ENCODE assay signal across 17 cellular contexts in the genomic region with DNA sequence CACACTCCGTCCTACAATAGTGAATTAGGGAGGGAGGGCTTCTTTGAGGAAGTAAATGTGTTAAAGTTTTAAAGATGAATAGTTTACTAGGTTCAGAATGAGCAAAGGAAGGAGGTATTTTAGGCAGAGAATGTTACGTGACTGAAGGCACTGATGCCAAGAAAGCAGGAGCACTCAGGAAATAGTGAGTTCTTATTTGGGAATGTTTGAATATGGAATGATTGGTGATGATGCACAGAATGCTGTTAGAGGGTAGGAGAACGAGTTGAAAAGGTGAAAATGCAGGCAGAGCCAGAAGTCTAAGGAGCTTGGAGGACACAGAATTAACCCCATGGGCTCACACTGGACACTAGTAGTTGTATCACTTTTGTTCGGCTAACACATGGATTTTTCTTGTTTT.
DNase-seq lines count a peak whose midpoint lies in the region; ATAC-seq and TF ChIP-seq lines count a peak whose summit lies in the region.
"Had no signal": no experiment of that assay in that cellular context is flagged by ENCODE, and none has a peak within 500 bp of the region (broad histone marks: within the 10 kb centered on the region; RNA-seq: fewer than 3 reads in every experiment).

No MANE protein-coding gene starts in this region.

- no peaks in the 10 kb centered on the region for H3K9me3 Mint-ChIP-seq in activated naive CD4-positive, alpha-beta T cell treated with anti-CD3 and anti-CD28 coated beads, Interleukin-2, amount 50 U/mL, for 72 hours
- H3K9me3 Mint-ChIP-seq: activated naive CD8-positive, alpha-beta T cell treated with anti-CD3 and anti-CD28 coated beads, Interleukin-2, amount 10 ng/mL, durations not matched to agents 7 days and 5 days; stimulated activated memory B cell treated with anti-CD40 and anti-IgM and Interleukin-4, amounts not matched to agents 10 μg/mL and 1 μg/mL and 100 μg/mL, for 72 hours had no signal

- H3K4me3 ChIP-seq in AG04449 (ENCODE audit: low read depth, low read length) (no peak overlapping the region), HFF-Myc (replicated peaks; ENCODE audit: low read depth, low read length) (no peak overlapping the region), astrocyte of the spinal cord (ENCODE audit: low read depth, low read length) (no peak overlapping the region)
- H3K4me3 ChIP-seq: A549, heart left ventricle, tibial nerve had no signal

- TF ChIP-seq CTCF in AG04449 (IDR thresholded peaks at IDR 0.05; ENCODE audit: insufficient read depth, low read length, missing control alignments) (no peak), HFF-Myc (IDR thresholded peaks at IDR 0.05; ENCODE audit: low read depth, low read length, missing control alignments) (no peak), astrocyte of the spinal cord (IDR thresholded peaks at IDR 0.05; ENCODE audit: low read depth, low read length) (no peak)

- in situ Hi-C loops in astrocyte of the spinal cord (cut with HindIII; ENCODE audit: low sequenced_read_pairs) = no loop called here

- POLR2A ChIA-PET in AG04449 (lab: Yijun Ruan, JAX) = no interaction called here

- CTCF ChIA-PET in AG04449 (lab: Yijun Ruan, JAX) = no interaction called here

- H3K27ac Mint-ChIP-seq in activated naive CD4-positive, alpha-beta T cell treated with anti-CD3 and anti-CD28 coated beads, Interleukin-2, amount 50 U/mL, for 72 hours = no peak overlapping the region
- H3K27ac Mint-ChIP-seq: activated naive CD8-positive, alpha-beta T cell treated with anti-CD3 and anti-CD28 coated beads, Interleukin-2, amount 10 ng/mL, durations not matched to agents 7 days and 5 days; stimulated activated memory B cell treated with anti-CD40 and anti-IgM and Interleukin-4, amounts not matched to agents 10 μg/mL and 1 μg/mL and 100 μg/mL, for 72 hours had no signal

- ATAC-seq in GM18519 (IDR thresholded peaks at IDR 0.05; ENCODE audit: low FRiP score, unreplicated experiment) = no peak
- no peak for ATAC-seq in HG03175 (IDR thresholded peaks at IDR 0.05; ENCODE audit: unreplicated experiment)
- no peak for ATAC-seq in activated naive CD4-positive, alpha-beta T cell treated with anti-CD3 and anti-CD28 coated beads, Interleukin-2, amount 50 U/mL, for 72 hours
- ATAC-seq: heart left ventricle; stimulated activated memory B cell treated with anti-CD40 and anti-IgM and Interleukin-4, amounts not matched to agents 10 μg/mL and 1 μg/mL and 100 μg/mL, for 72 hours had no signal

- H3K36me3 Mint-ChIP-seq in activated naive CD4-positive, alpha-beta T cell treated with anti-CD3 and anti-CD28 coated beads, Interleukin-2, amount 50 U/mL, for 72 hours = no peaks in the 10 kb centered on the region
- H3K36me3 Mint-ChIP-seq: activated naive CD8-positive, alpha-beta T cell treated with anti-CD3 and anti-CD28 coated beads, Interleukin-2, amount 10 ng/mL, durations not matched to agents 7 days and 5 days; stimulated activated memory B cell treated with anti-CD40 and anti-IgM and Interleukin-4, amounts not matched to agents 10 μg/mL and 1 μg/mL and 100 μg/mL, for 72 hours had no signal

- DNase-seq in AG04449 (ENCODE audit: low read depth, low spot score) (peak; percentile 75), HFF-Myc (ENCODE audit: extremely low read depth, low read depth) (peak; percentile 5), astrocyte of the spinal cord (ENCODE audit: low read depth, low spot score) (peak; percentile 55), hepatic stellate cell (ENCODE audit: low spot score) (peak; percentile 16), pons (ENCODE audit: low spot score) (no peak)
- DNase-seq in activated naive CD4-positive, alpha-beta T cell treated with anti-CD3 and anti-CD28 coated beads, Interleukin-2, amount 50 U/mL, for 72 hours (ENCODE audit: low spot score in 2 of 2) = no peak
- DNase-seq: activated CD4-positive, alpha-beta T cell treated with anti-CD3 and anti-CD28 coated beads for 4 hours; activated naive CD8-positive, alpha-beta T cell treated with anti-CD3 and anti-CD28 coated beads, Interleukin-2, amount 10 ng/mL, durations not matched to agents 7 days and 5 days; activated T-cell treated with anti-CD3 and anti-CD28 coated beads, Interleukin-2, amount 50 U/mL, for 1 hour; heart left ventricle; midbrain; nucleus accumbens had no signal

Comparison
In these comparisons a context has a peak if more than half of its experiments do, and no peak if none do; other contexts are left out.
1. DNase-seq: peak in AG04449 (single experiment), HFF-Myc (single experiment), astrocyte of the spinal cord (single experiment) and hepatic stellate cell (single experiment); none in pons (single experiment) and activated naive CD4-positive, alpha-beta T cell treated with anti-CD3 and anti-CD28 coated beads, Interleukin-2, amount 50 U/mL, for 72 hours (0 of 2).